ENCODE assay signal across 1 cellular context in genomic region chr16:10870137-10870776, GRCh38.
TF ChIP-seq lines count a peak whose summit lies in the region.

No MANE protein-coding gene starts in this region.

TF ChIP-seq in GM23338, 12 proteins besides CTCF, POLR2A, EP300 and RAD21 (continued from another document):
- TF ChIP-seq, protein P1, sequence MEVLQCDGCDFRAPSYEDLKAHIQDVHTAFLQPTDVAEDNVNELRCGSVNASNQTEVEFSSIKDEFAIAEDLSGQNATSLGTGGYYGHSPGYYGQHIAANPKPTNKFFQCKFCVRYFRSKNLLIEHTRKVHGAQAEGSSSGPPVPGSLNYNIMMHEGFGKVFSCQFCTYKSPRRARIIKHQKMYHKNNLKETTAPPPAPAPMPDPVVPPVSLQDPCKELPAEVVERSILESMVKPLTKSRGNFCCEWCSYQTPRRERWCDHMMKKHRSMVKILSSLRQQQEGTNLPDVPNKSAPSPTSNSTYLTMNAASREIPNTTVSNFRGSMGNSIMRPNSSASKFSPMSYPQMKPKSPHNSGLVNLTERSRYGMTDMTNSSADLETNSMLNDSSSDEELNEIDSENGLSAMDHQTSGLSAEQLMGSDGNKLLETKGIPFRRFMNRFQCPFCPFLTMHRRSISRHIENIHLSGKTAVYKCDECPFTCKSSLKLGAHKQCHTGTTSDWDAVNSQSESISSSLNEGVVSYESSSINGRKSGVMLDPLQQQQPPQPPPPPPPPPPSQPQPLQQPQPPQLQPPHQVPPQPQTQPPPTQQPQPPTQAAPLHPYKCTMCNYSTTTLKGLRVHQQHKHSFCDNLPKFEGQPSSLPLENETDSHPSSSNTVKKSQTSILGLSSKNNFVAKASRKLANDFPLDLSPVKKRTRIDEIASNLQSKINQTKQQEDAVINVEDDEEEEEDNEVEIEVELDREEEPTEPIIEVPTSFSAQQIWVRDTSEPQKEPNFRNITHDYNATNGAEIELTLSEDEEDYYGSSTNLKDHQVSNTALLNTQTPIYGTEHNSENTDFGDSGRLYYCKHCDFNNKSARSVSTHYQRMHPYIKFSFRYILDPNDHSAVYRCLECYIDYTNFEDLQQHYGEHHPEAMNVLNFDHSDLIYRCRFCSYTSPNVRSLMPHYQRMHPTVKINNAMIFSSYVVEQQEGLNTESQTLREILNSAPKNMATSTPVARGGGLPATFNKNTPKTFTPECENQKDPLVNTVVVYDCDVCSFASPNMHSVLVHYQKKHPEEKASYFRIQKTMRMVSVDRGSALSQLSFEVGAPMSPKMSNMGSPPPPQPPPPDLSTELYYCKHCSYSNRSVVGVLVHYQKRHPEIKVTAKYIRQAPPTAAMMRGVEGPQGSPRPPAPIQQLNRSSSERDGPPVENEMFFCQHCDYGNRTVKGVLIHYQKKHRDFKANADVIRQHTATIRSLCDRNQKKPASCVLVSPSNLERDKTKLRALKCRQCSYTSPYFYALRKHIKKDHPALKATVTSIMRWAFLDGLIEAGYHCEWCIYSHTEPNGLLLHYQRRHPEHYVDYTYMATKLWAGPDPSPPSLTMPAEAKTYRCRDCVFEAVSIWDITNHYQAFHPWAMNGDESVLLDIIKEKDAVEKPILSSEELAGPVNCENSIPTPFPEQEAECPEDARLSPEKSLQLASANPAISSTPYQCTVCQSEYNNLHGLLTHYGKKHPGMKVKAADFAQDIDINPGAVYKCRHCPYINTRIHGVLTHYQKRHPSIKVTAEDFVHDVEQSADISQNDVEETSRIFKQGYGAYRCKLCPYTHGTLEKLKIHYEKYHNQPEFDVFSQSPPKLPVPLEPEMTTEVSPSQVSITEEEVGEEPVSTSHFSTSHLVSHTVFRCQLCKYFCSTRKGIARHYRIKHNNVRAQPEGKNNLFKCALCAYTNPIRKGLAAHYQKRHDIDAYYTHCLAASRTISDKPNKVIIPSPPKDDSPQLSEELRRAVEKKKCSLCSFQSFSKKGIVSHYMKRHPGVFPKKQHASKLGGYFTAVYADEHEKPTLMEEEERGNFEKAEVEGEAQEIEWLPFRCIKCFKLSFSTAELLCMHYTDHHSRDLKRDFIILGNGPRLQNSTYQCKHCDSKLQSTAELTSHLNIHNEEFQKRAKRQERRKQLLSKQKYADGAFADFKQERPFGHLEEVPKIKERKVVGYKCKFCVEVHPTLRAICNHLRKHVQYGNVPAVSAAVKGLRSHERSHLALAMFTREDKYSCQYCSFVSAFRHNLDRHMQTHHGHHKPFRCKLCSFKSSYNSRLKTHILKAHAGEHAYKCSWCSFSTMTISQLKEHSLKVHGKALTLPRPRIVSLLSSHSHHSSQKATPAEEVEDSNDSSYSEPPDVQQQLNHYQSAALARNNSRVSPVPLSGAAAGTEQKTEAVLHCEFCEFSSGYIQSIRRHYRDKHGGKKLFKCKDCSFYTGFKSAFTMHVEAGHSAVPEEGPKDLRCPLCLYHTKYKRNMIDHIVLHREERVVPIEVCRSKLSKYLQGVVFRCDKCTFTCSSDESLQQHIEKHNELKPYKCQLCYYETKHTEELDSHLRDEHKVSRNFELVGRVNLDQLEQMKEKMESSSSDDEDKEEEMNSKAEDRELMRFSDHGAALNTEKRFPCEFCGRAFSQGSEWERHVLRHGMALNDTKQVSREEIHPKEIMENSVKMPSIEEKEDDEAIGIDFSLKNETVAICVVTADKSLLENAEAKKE (CRISPR knock-in tag; IDR thresholded peaks at IDR 0.05): no peak
- TF ChIP-seq STAT1 (IDR thresholded peaks at IDR 0.05; ENCODE audit: unreplicated experiment) (no peak), NANOG (IDR thresholded peaks at IDR 0.05; ENCODE audit: borderline replicate concordance) (no peak), ZNF114 (CRISPR knock-in tag; IDR thresholded peaks at IDR 0.05) (no peak)
